In genomic region chr15:54208786-54209185, GRCh38 we compare ENCODE assay signal across 28 cellular contexts.
"Had no signal": no experiment of that assay in that cellular context is flagged by ENCODE, and none has a peak within 500 bp of the region (broad histone marks: within the 10 kb centered on the region; RNA-seq: fewer than 3 reads in every experiment).

No MANE protein-coding gene starts in this region.

- H3K4me3 ChIP-seq: esophagus muscularis mucosa, heart right ventricle, left lung, lower lobe of right lung, neural progenitor cell, skin epidermis, testis, transverse colon had no signal

- DNase-seq: activated CD4-positive, alpha-beta memory T cell treated with anti-CD3 and anti-CD28 coated beads, Interleukin-2, amount 10 ng/mL, durations not matched to agents 7 days and 5 days; activated CD4-positive, alpha-beta T cell treated with anti-CD3 and anti-CD28 coated beads for 1 hour; activated CD4-positive, alpha-beta T cell treated with anti-CD3 and anti-CD28 coated beads, Interleukin-2, amount 10 ng/mL, durations not matched to agents 7 days and 5 days; activated CD8-positive, alpha-beta memory T cell treated with anti-CD3 and anti-CD28 coated beads, Interleukin-2, amount 50 U/mL, for 48 hours; activated gamma-delta T cell; activated naive CD4-positive, alpha-beta T cell treated with anti-CD3 and anti-CD28 coated beads, Interleukin-2, amount 10 ng/mL, durations not matched to agents 7 days and 5 days; activated naive CD8-positive, alpha-beta T cell treated with anti-CD3 and anti-CD28 coated beads, Interleukin-2, amount 10 ng/mL, durations not matched to agents 7 days and 5 days; activated T-cell treated with anti-CD3 and anti-CD28 coated beads, Interleukin-2, amount 50 U/mL, for 24 hours; brain microvascular endothelial cell; caudate nucleus; endodermal cell; foreskin melanocyte; heart right ventricle; left lung; lower lobe of right lung; mesenchymal stem cell; natural killer cell; stimulated activated CD4-positive, alpha-beta T cell treated with anti-CD3 and anti-CD28 coated beads, Interleukin-12 subunit alpha, Interleukin-12 subunit beta, amount 100 ng/mL, for 4 hours; stimulated activated CD4-positive, alpha-beta T cell treated with anti-CD3 and anti-CD28 coated beads, Interleukin-4, amount 100 ng/mL, for 1 hour; stimulated activated naive CD8-positive, alpha-beta T cell treated with anti-CD3 and anti-CD28 coated beads, Interleukin-15, Interleukin-2, amounts not matched to agents 100 U/mL and 50 U/mL, for 24 hours; T1000; testis; transverse colon had no signal

- FAIRE-seq: astrocyte had no signal

- ATAC-seq: heart right ventricle; left lung; lower lobe of right lung; natural killer cell; sciatic nerve; stimulated activated naive CD8-positive, alpha-beta T cell treated with anti-CD3 and anti-CD28 coated beads, Interleukin-15, Interleukin-2, amounts not matched to agents 100 U/mL and 50 U/mL, for 24 hours had no signal
